ENCODE assay signal across 12 cellular contexts in the genomic region with DNA sequence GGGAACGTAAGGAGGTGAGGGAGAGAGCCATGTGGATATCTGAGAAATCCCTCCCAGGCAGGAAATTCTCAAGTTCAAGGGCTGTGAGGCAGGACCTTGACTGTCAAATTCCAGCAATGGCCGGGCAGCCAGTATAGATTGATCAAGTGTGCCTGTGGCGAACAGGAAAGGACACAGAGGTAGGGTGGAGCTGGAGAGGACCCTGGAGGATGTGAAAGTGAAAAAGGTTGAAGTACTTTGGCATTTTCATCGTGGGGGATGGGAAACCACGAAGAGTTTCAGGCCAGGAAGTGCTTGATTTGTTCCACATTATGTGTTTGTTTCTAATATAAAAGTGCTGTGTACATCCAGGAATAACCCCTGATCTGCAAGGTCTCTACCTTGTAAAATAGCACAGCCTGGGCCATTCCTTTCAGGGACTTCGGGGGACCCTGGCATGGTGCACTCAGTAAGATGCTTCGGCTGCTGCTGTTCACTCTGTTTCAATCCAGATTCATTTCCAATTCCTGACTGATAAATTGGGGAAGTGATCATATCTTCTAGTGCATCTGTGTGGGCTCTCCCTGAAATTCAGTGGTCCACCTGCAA.
DNase-seq lines count a peak whose midpoint lies in the region; ATAC-seq and TF ChIP-seq lines count a peak whose summit lies in the region.
"Had no signal": no experiment of that assay in that cellular context is flagged by ENCODE, and none has a peak within 500 bp of the region (broad histone marks: within the 10 kb centered on the region; RNA-seq: fewer than 3 reads in every experiment).

No MANE protein-coding gene starts in this region.

- H3K4me3 Mint-ChIP-seq in activated CD8-positive, alpha-beta memory T cell treated with anti-CD3 and anti-CD28 coated beads, Interleukin-2, amount 10 ng/mL, durations not matched to agents 7 days and 5 days = peak overlapping the region; percentile 2
- H3K4me3 Mint-ChIP-seq in stimulated activated effector memory CD8-positive, alpha-beta T cell treated with anti-CD3 and anti-CD28 coated beads, Interleukin-12 subunit alpha, Interleukin-12 subunit beta, amount 100 ng/mL, for 72 hours = no peak overlapping the region

- H3K27ac Mint-ChIP-seq in activated CD8-positive, alpha-beta memory T cell treated with anti-CD3 and anti-CD28 coated beads, Interleukin-2, amount 10 ng/mL, durations not matched to agents 7 days and 5 days = peak overlapping the region; percentile 75
- peak overlapping the region; percentile 44 for H3K27ac Mint-ChIP-seq in stimulated activated effector memory CD8-positive, alpha-beta T cell treated with anti-CD3 and anti-CD28 coated beads, Interleukin-12 subunit alpha, Interleukin-12 subunit beta, amount 100 ng/mL, for 72 hours

- TF ChIP-seq POLR2A in gastrocnemius medialis (IDR thresholded peaks at IDR 0.05) = no peak

- CTCF ChIA-PET in activated CD8-positive, alpha-beta memory T cell treated with anti-CD3 and anti-CD28 coated beads, Interleukin-2, amount 10 ng/mL, durations not matched to agents 7 days and 5 days (lab: Charles Lee) = interaction anchor here (0.7 to 1.4 kb wide), 4 partner anchors 18 to 268 kb away, joined by 3 read pairs; no protein-coding TSS in a partner anchor

- peak; percentile 65 for DNase-seq in activated CD8-positive, alpha-beta memory T cell treated with anti-CD3 and anti-CD28 coated beads, Interleukin-2, amount 10 ng/mL, durations not matched to agents 7 days and 5 days
- no peak for DNase-seq in activated CD8-positive, alpha-beta memory T cell treated with anti-CD3 and anti-CD28 coated beads, Interleukin-2, amount 50 U/mL, for 48 hours
- DNase-seq in T1000 (lab: John Stamatoyannopoulos, UW) (peak; percentile 2), gastrocnemius medialis (no peak), ACHN (no peak)
- no peak for DNase-seq in stimulated activated effector memory CD8-positive, alpha-beta T cell treated with anti-CD3 and anti-CD28 coated beads, Interleukin-12 subunit alpha, Interleukin-12 subunit beta, amount 100 ng/mL, for 72 hours (ENCODE audit: low spot score in 2 of 2)
- DNase-seq: activated CD4-positive, alpha-beta T cell treated with anti-CD3 and anti-CD28 coated beads, Interleukin-2, amount 50 U/mL, for 4 hours; stimulated activated naive CD4-positive, alpha-beta T cell had no signal

- H3K9me3 ChIP-seq in gastrocnemius medialis = no peaks in the 10 kb centered on the region
- H3K9me3 ChIP-seq: breast epithelium had no signal

- no peaks in the 10 kb centered on the region for H3K4me1 ChIP-seq in gastrocnemius medialis
- H3K4me1 ChIP-seq: breast epithelium had no signal

- no peak overlapping the region for H3K27ac ChIP-seq in gastrocnemius medialis
- H3K27ac ChIP-seq: breast epithelium had no signal

- ATAC-seq in activated CD8-positive, alpha-beta memory T cell treated with anti-CD3 and anti-CD28 coated beads, Interleukin-2, amount 10 ng/mL, durations not matched to agents 7 days and 5 days = peak; percentile 78
- ATAC-seq in HG03045 (IDR thresholded peaks at IDR 0.05; ENCODE audit: unreplicated experiment) = peak; percentile 57
- ATAC-seq in stimulated activated effector memory CD8-positive, alpha-beta T cell treated with anti-CD3 and anti-CD28 coated beads, Interleukin-12 subunit alpha, Interleukin-12 subunit beta, amount 100 ng/mL, for 72 hours = no peak
- ATAC-seq in gastrocnemius medialis = no peak
- ATAC-seq in HG02884 (IDR thresholded peaks at IDR 0.05; ENCODE audit: unreplicated experiment) = no peak
- ATAC-seq: HCT116 had no signal

- in situ Hi-C loops in gastrocnemius medialis (cut with MboI; ENCODE audit: low sequenced_read_pairs in 4 of 4) (no loop called here), ACHN (cut with HindIII; ENCODE audit: low pct_ligation_motif_present, low pct_unique_long_range_greater_than_20kb, low sequenced_read_pairs) (no loop called here)

- no peaks in the 10 kb centered on the region for H3K27me3 ChIP-seq in gastrocnemius medialis
- H3K27me3 ChIP-seq: breast epithelium had no signal

- H3K36me3 ChIP-seq in gastrocnemius medialis = no peaks in the 10 kb centered on the region
- H3K36me3 ChIP-seq: breast epithelium had no signal

- H3K36me3 Mint-ChIP-seq in activated CD8-positive, alpha-beta memory T cell treated with anti-CD3 and anti-CD28 coated beads, Interleukin-2, amount 10 ng/mL, durations not matched to agents 7 days and 5 days = peaks cover 45% of the 10 kb centered on the region
- peaks cover 88% of the 10 kb centered on the region for H3K36me3 Mint-ChIP-seq in stimulated activated effector memory CD8-positive, alpha-beta T cell treated with anti-CD3 and anti-CD28 coated beads, Interleukin-12 subunit alpha, Interleukin-12 subunit beta, amount 100 ng/mL, for 72 hours

- H3K4me1 Mint-ChIP-seq in activated CD8-positive, alpha-beta memory T cell treated with anti-CD3 and anti-CD28 coated beads, Interleukin-2, amount 10 ng/mL, durations not matched to agents 7 days and 5 days = peaks cover 27% of the 10 kb centered on the region
- H3K4me1 Mint-ChIP-seq in stimulated activated effector memory CD8-positive, alpha-beta T cell treated with anti-CD3 and anti-CD28 coated beads, Interleukin-12 subunit alpha, Interleukin-12 subunit beta, amount 100 ng/mL, for 72 hours = peaks cover 14% of the 10 kb centered on the region

- no peaks in the 10 kb centered on the region for H3K9me3 Mint-ChIP-seq in activated CD8-positive, alpha-beta memory T cell treated with anti-CD3 and anti-CD28 coated beads, Interleukin-2, amount 10 ng/mL, durations not matched to agents 7 days and 5 days (ENCODE audit: low read depth)
- H3K9me3 Mint-ChIP-seq in stimulated activated effector memory CD8-positive, alpha-beta T cell treated with anti-CD3 and anti-CD28 coated beads, Interleukin-12 subunit alpha, Interleukin-12 subunit beta, amount 100 ng/mL, for 72 hours = no peaks in the 10 kb centered on the region

- no peaks in the 10 kb centered on the region for H3K27me3 Mint-ChIP-seq in activated CD8-positive, alpha-beta memory T cell treated with anti-CD3 and anti-CD28 coated beads, Interleukin-2, amount 10 ng/mL, durations not matched to agents 7 days and 5 days

- intact Hi-C loops in gastrocnemius medialis (cut with DNase I; ENCODE audit: low total_unique reads) = no loop called here

- H3K4me3 ChIP-seq in gastrocnemius medialis = no peak overlapping the region
- H3K4me3 ChIP-seq: breast epithelium had no signal

- no peak for TF ChIP-seq CTCF in gastrocnemius medialis (IDR thresholded peaks at IDR 0.05 in 4 of 5, conservative IDR thresholded peaks at IDR 0.05 in 1 of 5)

Comparison
In these comparisons a context has a peak if more than half of its experiments do, and no peak if none do; other contexts are left out.
1. DNase-seq: peak in activated CD8-positive, alpha-beta memory T cell treated with anti-CD3 and anti-CD28 coated beads, Interleukin-2, amount 10 ng/mL, durations not matched to agents 7 days and 5 days (single experiment) and T1000 (single experiment); none in activated CD8-positive, alpha-beta memory T cell treated with anti-CD3 and anti-CD28 coated beads, Interleukin-2, amount 50 U/mL, for 48 hours (single experiment), stimulated activated effector memory CD8-positive, alpha-beta T cell treated with anti-CD3 and anti-CD28 coated beads, Interleukin-12 subunit alpha, Interleukin-12 subunit beta, amount 100 ng/mL, for 72 hours (0 of 2), gastrocnemius medialis (0 of 2) and ACHN (single experiment).
2. ATAC-seq: peak in activated CD8-positive, alpha-beta memory T cell treated with anti-CD3 and anti-CD28 coated beads, Interleukin-2, amount 10 ng/mL, durations not matched to agents 7 days and 5 days (single experiment) and HG03045 (single experiment); none in stimulated activated effector memory CD8-positive, alpha-beta T cell treated with anti-CD3 and anti-CD28 coated beads, Interleukin-12 subunit alpha, Interleukin-12 subunit beta, amount 100 ng/mL, for 72 hours (single experiment), gastrocnemius medialis (0 of 2) and HG02884 (single experiment).